In the genomic region with DNA sequence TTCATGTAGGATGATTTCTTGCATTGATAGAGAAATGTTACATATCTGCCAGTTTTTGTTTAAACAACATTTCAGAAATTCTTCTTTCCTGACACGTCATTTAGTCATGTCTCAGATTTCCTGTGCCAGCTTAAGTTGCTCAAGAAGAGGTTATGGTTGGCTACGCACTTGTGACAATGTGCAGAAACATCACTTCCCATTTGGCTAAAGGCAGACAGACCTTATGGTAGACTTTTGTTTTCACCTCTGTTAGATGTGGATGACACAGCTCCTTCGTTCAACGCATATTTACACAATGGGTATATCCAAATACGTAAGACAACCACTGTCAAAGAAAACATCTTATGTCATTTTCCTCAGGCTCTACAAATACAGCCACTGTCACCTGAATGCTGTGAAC, we compare ENCODE assay signal across 8 cellular contexts.
DNase-seq lines count a peak whose midpoint lies in the region; ATAC-seq, FAIRE-seq and TF ChIP-seq lines count a peak whose summit lies in the region.

No MANE protein-coding gene starts in this region.

- H3K4me1 ChIP-seq in mesenchymal stem cell (ENCODE audit: control insufficient read depth, insufficient read depth, low read depth, low read length) (peaks cover 8% of the 10 kb centered on the region), colonic mucosa (no peaks in the 10 kb centered on the region), small intestine (ENCODE audit: control insufficient read depth in 2 of 2, insufficient read depth in 1 of 2, low read depth in 1 of 2, low read length in 1 of 2) (no peaks in the 10 kb centered on the region)

- H3K9ac ChIP-seq in mesenchymal stem cell (ENCODE audit: low read length) (peak overlapping the region; percentile 15), colonic mucosa (ENCODE audit: low read depth in 2 of 2, low read length in 2 of 2) (no peak overlapping the region)

- no peak overlapping the region for H2BK120ac ChIP-seq in mesenchymal stem cell (ENCODE audit: low read depth, low read length)

- no peaks in the 10 kb centered on the region for H3K27me3 ChIP-seq in mesenchymal stem cell (ENCODE audit: control insufficient read depth in 1 of 2, insufficient read depth in 1 of 2, low read length in 2 of 2)
- H3K27me3 ChIP-seq in colonic mucosa: no peaks in the 10 kb centered on the region
- H3K27me3 ChIP-seq in small intestine (ENCODE audit: control insufficient read depth in 2 of 2, insufficient read depth in 2 of 2, low read length in 2 of 2): no peaks in the 10 kb centered on the region

- peak; percentile 88 for ATAC-seq in GM21786 (IDR thresholded peaks at IDR 0.05; ENCODE audit: unreplicated experiment)

- H3K4me3 ChIP-seq in mesenchymal stem cell (ENCODE audit: insufficient read depth in 1 of 2, low read depth in 1 of 2, low read length in 2 of 2) (no peak overlapping the region), colonic mucosa (no peak overlapping the region), small intestine (ENCODE audit: low read depth in 1 of 2, low read length in 2 of 2) (no peak overlapping the region)

- under 1% methylated on average over 5 of the region's 5 CpGs for WGBS in mesenchymal stem cell
- 68 to 87% (median 81%) methylated on average over 5 of the region's 5 CpGs for WGBS in small intestine, 3 donors

- peak; percentile 80 for DNase-seq in GM04503 (ENCODE audit: low read depth)
- DNase-seq in KG1 (lab: John Stamatoyannopoulos, UW): peak; percentile 25
- DNase-seq in brain pericyte (ENCODE audit: low read depth, low spot score): peak; percentile 42
- peak; percentile 87 for DNase-seq in mesenchymal stem cell
- DNase-seq in colonic mucosa: no peak
- DNase-seq in activated CD8-positive, alpha-beta memory T cell treated with anti-CD3 and anti-CD28 coated beads, Interleukin-2, amount 50 U/mL, for 4 hours: no peak
- DNase-seq in small intestine: no peak

- no peak for TF ChIP-seq CTCF in colonic mucosa (IDR thresholded peaks at IDR 0.05)

- peak overlapping the region in 1 of 2 experiments; percentile 39 for H2BK12ac ChIP-seq in mesenchymal stem cell (ENCODE audit: low read length in 2 of 2)

- H3K79me1 ChIP-seq in mesenchymal stem cell (replicated peaks; ENCODE audit: low read length, poor library complexity, severe bottlenecking): peaks cover 5% of the 10 kb centered on the region

- H4K8ac ChIP-seq in mesenchymal stem cell (ENCODE audit: low read length): no peak overlapping the region

- H2AFZ ChIP-seq in mesenchymal stem cell (ENCODE audit: low read depth, low read length): peak overlapping the region; percentile 14

- no peak overlapping the region for H3K4ac ChIP-seq in mesenchymal stem cell (ENCODE audit: low read depth in 1 of 2, low read length in 2 of 2)

- intact Hi-C loops in colonic mucosa (cut with DNase I): no loop called here

- H3K36me3 ChIP-seq in mesenchymal stem cell (ENCODE audit: control insufficient read depth in 1 of 2, insufficient read depth in 2 of 2, low read depth in 1 of 2, low read length in 2 of 2): no peaks in the 10 kb centered on the region
- H3K36me3 ChIP-seq in colonic mucosa: no peaks in the 10 kb centered on the region
- no peaks in the 10 kb centered on the region for H3K36me3 ChIP-seq in small intestine (ENCODE audit: control insufficient read depth in 2 of 2, insufficient read depth in 2 of 2, low read length in 2 of 2)

- no peak overlapping the region for H2AK5ac ChIP-seq in mesenchymal stem cell (ENCODE audit: low read length, severe bottlenecking)

- FAIRE-seq in small intestine (lab: Jason Lieb, UNC): no peak

- H3K27ac ChIP-seq in mesenchymal stem cell (ENCODE audit: low read length, poor library complexity, severe bottlenecking) (peak overlapping the region; percentile 88), colonic mucosa (no peak overlapping the region), small intestine (ENCODE audit: low read depth in 1 of 2, low read length in 1 of 2) (peak overlapping the region in 1 of 2 donors; percentile 61)

- H2BK15ac ChIP-seq in mesenchymal stem cell (ENCODE audit: low read depth, poor library complexity, severe bottlenecking): no peak overlapping the region

- H3K18ac ChIP-seq in mesenchymal stem cell (ENCODE audit: low read depth in 1 of 2, low read length in 2 of 2): peak overlapping the region in 1 of 2 experiments; percentile 54

- no peak overlapping the region for H3K23ac ChIP-seq in mesenchymal stem cell (ENCODE audit: low read length in 2 of 2)

- peak overlapping the region; percentile 57 for H3K4me2 ChIP-seq in mesenchymal stem cell (ENCODE audit: low read length, poor library complexity, severe bottlenecking)

- no peak overlapping the region for H2BK5ac ChIP-seq in mesenchymal stem cell (ENCODE audit: low read depth, low read length, poor library complexity, severe bottlenecking)

- no peaks in the 10 kb centered on the region for H3K9me3 ChIP-seq in mesenchymal stem cell (ENCODE audit: control insufficient read depth, low read length)
- H3K9me3 ChIP-seq in colonic mucosa: no peaks in the 10 kb centered on the region
- H3K9me3 ChIP-seq in small intestine (ENCODE audit: control insufficient read depth, low read depth): no peaks in the 10 kb centered on the region

- H3K14ac ChIP-seq in mesenchymal stem cell (ENCODE audit: low read length in 2 of 2): no peak overlapping the region

- no peak overlapping the region for H4K91ac ChIP-seq in mesenchymal stem cell (ENCODE audit: low read length)

Comparison
In these comparisons a context has a peak if more than half of its experiments do, and no peak if none do; other contexts are left out.
1. DNase-seq: peak in GM04503 (single experiment), KG1 (single experiment), brain pericyte (single experiment) and mesenchymal stem cell (single experiment); none in colonic mucosa (single experiment), activated CD8-positive, alpha-beta memory T cell treated with anti-CD3 and anti-CD28 coated beads, Interleukin-2, amount 50 U/mL, for 4 hours (single experiment) and small intestine (single experiment).